In the genomic region with DNA sequence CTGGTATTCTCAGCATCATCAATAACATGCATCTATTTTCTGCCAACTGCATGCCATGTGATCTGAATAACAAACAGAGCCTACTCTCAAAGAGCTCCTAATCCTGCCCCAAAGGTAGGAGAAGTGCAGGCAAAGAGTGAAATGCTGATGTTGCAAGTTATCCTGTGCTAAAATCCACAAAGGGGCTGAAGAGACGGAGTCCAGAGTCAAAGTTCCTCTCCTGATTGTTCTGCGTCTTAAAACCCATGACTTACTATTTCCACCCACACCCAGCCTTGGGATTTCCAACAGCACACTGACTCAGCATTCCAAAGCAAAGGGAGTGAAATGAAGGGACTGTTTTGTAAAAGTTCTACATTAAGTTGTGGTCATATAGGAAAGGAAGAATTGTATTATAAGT, we compare ENCODE assay signal across 11 cellular contexts. TPM values are rescaled to one million over a fixed set of nuclear protein-coding genes. Genes with fewer than 3 reads are reported as not detected.
DNase-seq lines count a peak whose midpoint lies in the region; ATAC-seq, FAIRE-seq and TF ChIP-seq lines count a peak whose summit lies in the region.
"Had no signal": no experiment of that assay in that cellular context is flagged by ENCODE, and none has a peak within 500 bp of the region (broad histone marks: within the 10 kb centered on the region; RNA-seq: fewer than 3 reads in every experiment).

No MANE protein-coding gene starts in this region.

- H3K79me1 ChIP-seq in H9 (ENCODE audit: insufficient read depth, low read depth, low read length, poor library complexity, severe bottlenecking) = no peaks in the 10 kb centered on the region

- H3K9ac ChIP-seq in H9 (ENCODE audit: extremely low read depth, insufficient read length, low read length) (no peak overlapping the region), K562 (ENCODE audit: insufficient read depth in 1 of 2, low read depth in 2 of 2, low read length in 2 of 2) (no peak overlapping the region), smooth muscle cell (ENCODE audit: low read depth) (peak overlapping the region; percentile 36)

- no peak for TF ChIP-seq EP300 in K562 (IDR thresholded peaks at IDR 0.05; ENCODE audit: low read length)

- no peak for TF ChIP-seq CTCF in H9 (conservative IDR thresholded peaks at IDR 0.05)
- TF ChIP-seq CTCF in K562 (IDR thresholded peaks at IDR 0.05 in 2 of 3, conservative IDR thresholded peaks at IDR 0.05 in 1 of 3; ENCODE audit: insufficient read depth in 2 of 3, low read depth in 1 of 3, low read length in 3 of 3) = no peak
- no peak for TF ChIP-seq CTCF in smooth muscle cell (IDR thresholded peaks at IDR 0.05; ENCODE audit: borderline replicate concordance, insufficient read depth, poor library complexity, severe bottlenecking)

- H3K27me3 ChIP-seq in H9 (ENCODE audit: insufficient read depth, low read length) (no peaks in the 10 kb centered on the region), K562 (ENCODE audit: control insufficient read depth in 2 of 2, insufficient read depth in 2 of 2, low read length in 2 of 2) (peaks cover 5 to 7% of the 10 kb centered on the region in 2 experiments; a peak in 4 of 5 replicates), smooth muscle cell (ENCODE audit: low read depth) (no peaks in the 10 kb centered on the region)
- H3K27me3 ChIP-seq: tibial artery had no signal

- peaks cover 11 to 12% of the 10 kb centered on the region in 2 experiments for H3K4me1 Mint-ChIP-seq in H9

- TF ChIP-seq POLR2A in K562 (conservative IDR thresholded peaks at IDR 0.05) = no peak

- H2BK120ac ChIP-seq in H9 (ENCODE audit: low read depth, low read length, poor library complexity, severe bottlenecking) = no peak overlapping the region

- no peak overlapping the region for H4K5ac ChIP-seq in H9 (ENCODE audit: insufficient read length, low read depth, low read length)

- H2AFZ ChIP-seq in H9 (ENCODE audit: low read length) (no peak overlapping the region), K562 (ENCODE audit: low read depth, low read length) (no peak overlapping the region), smooth muscle cell (ENCODE audit: low read depth) (no peak overlapping the region)

- BruUV-seq in K562 (replicated peaks; lab: Mats Ljungman, UMichigan) = no TSS peak

- CTCF ChIA-PET in K562 (lab: Yijun Ruan, JAX; ENCODE audit: low intra/inter-chr PET ratio) = no interaction called here

- H3K27me3 Mint-ChIP-seq in H9 (ENCODE audit: low read depth) = no peaks in the 10 kb centered on the region

- intact Hi-C loops in K562 (cut with micrococcal nuclease) = no loop called here

- no peaks in the 10 kb centered on the region for H3F3A ChIP-seq in smooth muscle cell (ENCODE audit: low read depth)

- no peak overlapping the region for H2BK5ac ChIP-seq in H9 (ENCODE audit: insufficient read length, low read length)

- no peak for FAIRE-seq in K562 (lab: Jason Lieb, UNC)

- H3K9me3 ChIP-seq in H9 (ENCODE audit: control insufficient read depth, low read depth, low read length) (no peaks in the 10 kb centered on the region), K562 (replicated peaks; ENCODE audit: control insufficient read depth, insufficient read depth, low read depth, low read length) (no peaks in the 10 kb centered on the region), smooth muscle cell (replicated peaks; ENCODE audit: low read depth) (no peaks in the 10 kb centered on the region)
- H3K9me3 ChIP-seq: tibial artery had no signal

- H3K4me3 ChIP-seq in K562 (no peak overlapping the region), smooth muscle cell (no peak overlapping the region)
- H3K4me3 ChIP-seq: tibial artery had no signal

- H3K56ac ChIP-seq in H9 (ENCODE audit: insufficient read length, low read depth, low read length) = no peak overlapping the region

- H3K79me2 ChIP-seq in H9 (ENCODE audit: insufficient read depth, low read length) (no peaks in the 10 kb centered on the region), K562 (ENCODE audit: control insufficient read depth, insufficient read depth, low read length) (no peaks in the 10 kb centered on the region), smooth muscle cell (ENCODE audit: low read depth) (no peaks in the 10 kb centered on the region)

- in situ Hi-C loops in K562 (cut with MboI) = no loop called here

- no peak overlapping the region for H3K23ac ChIP-seq in H9 (ENCODE audit: insufficient read length, low read depth, low read length)

- 0 out of 7 replicates have a peak overlapping the region, but pooled peaks of 1 of the 3 experiments have one; percentile 7 for H3K27ac Mint-ChIP-seq in H9

- H2AK5ac ChIP-seq in H9 (ENCODE audit: insufficient read length, low read length) = no peak overlapping the region

- H3T11ph ChIP-seq in H9 (ENCODE audit: low read length) = no peak overlapping the region

- H3K27ac ChIP-seq in H9 (ENCODE audit: insufficient read length, low read depth, low read length) (no peak overlapping the region), K562 (ENCODE audit: extremely low read depth, low read depth, low read length) (no peak overlapping the region), smooth muscle cell (ENCODE audit: low read depth) (peak overlapping the region; percentile 77)
- H3K27ac ChIP-seq: tibial artery had no signal

- POLR2A ChIA-PET in K562 (lab: Yijun Ruan, JAX) = interaction anchor here (0.5 to 0.6 kb wide), 2 partner anchors 350 to 453 kb away, joined by 3 read pairs; no protein-coding TSS in a partner anchor

- no peak overlapping the region for H2BK12ac ChIP-seq in H9 (ENCODE audit: insufficient read length, low read depth, low read length)

- H3K4ac ChIP-seq in H9 (ENCODE audit: low read depth, low read length) = no peak overlapping the region

- no peaks in the 10 kb centered on the region for H3K36me3 Mint-ChIP-seq in H9 (ENCODE audit: insufficient read depth in 1 of 3, low read depth in 3 of 3)

- no peaks in the 10 kb centered on the region; a peak in 1 of 5 replicates for H3K9me3 Mint-ChIP-seq in H9

- DNase-seq in H9 (no peak), K562 (ENCODE audit: extremely low read depth in 1 of 4, low spot score in 3 of 4) (no peak), iris pigment epithelial cell (ENCODE audit: low read depth) (peak; percentile 78), smooth muscle cell (lab: John Stamatoyannopoulos, UW; ENCODE audit: unreplicated experiment) (no peak), NCI-H1092 (lab: John Stamatoyannopoulos, UW) (no peak), NCI-H1436 treated with DMSO at 0.1 percent for 48 hours (lab: John Stamatoyannopoulos, UW) (no peak), Ammon's horn (ENCODE audit: low spot score) (no peak)
- DNase-seq: DND-41, tibial artery had no signal

- TF ChIP-seq RAD21 in K562 (CRISPR knock-in tag; conservative IDR thresholded peaks at IDR 0.05 in 1 of 2, IDR thresholded peaks at IDR 0.05 in 1 of 2) = no peak

- H3K23me2 ChIP-seq in H9 (ENCODE audit: insufficient read length, low read depth, low read length, poor library complexity, severe bottlenecking) = no peaks in the 10 kb centered on the region

- H3K4me3 Mint-ChIP-seq in H9 = no peak overlapping the region

- peak overlapping the region; percentile 7 for H3K18ac ChIP-seq in H9 (ENCODE audit: insufficient read length, low read depth, low read length)

- no peak overlapping the region for H4K8ac ChIP-seq in H9 (replicated peaks; ENCODE audit: insufficient read length, low read depth, low read length)

- peaks cover 6% of the 10 kb centered on the region for H3K4me1 ChIP-seq in H9 (ENCODE audit: insufficient read depth, low read length)
- H3K4me1 ChIP-seq in K562 (replicated peaks in 1 of 2; ENCODE audit: control insufficient read depth in 2 of 2, insufficient read depth in 2 of 2, low read length in 2 of 2) = no peaks in the 10 kb centered on the region
- H3K4me1 ChIP-seq in smooth muscle cell (ENCODE audit: low read depth) = no peaks in the 10 kb centered on the region

- H4K91ac ChIP-seq in H9 (ENCODE audit: insufficient read length, low read depth, low read length) = no peak overlapping the region

- H2BK15ac ChIP-seq in H9 (ENCODE audit: low read depth, low read length) = no peak overlapping the region

- H3K9me1 ChIP-seq in K562 (ENCODE audit: control insufficient read depth, insufficient read depth, low read length) = no peaks in the 10 kb centered on the region

- no peak overlapping the region for H3K4me2 ChIP-seq in H9 (ENCODE audit: insufficient read depth, insufficient read length, low read length)
- no peak overlapping the region for H3K4me2 ChIP-seq in K562 (ENCODE audit: insufficient read depth, low read length)
- H3K4me2 ChIP-seq in smooth muscle cell = peak overlapping the region; percentile 33

- no peak overlapping the region for H3K14ac ChIP-seq in H9 (ENCODE audit: insufficient read depth, low read length)

- no peak overlapping the region for H2BK20ac ChIP-seq in H9 (ENCODE audit: low read depth, low read length, poor library complexity, severe bottlenecking)

- no CpG with 5 or more reads among the region's 2 CpGs for WGBS in H9 (ENCODE audit: extremely low coverage, insufficient read length, low lambda C conversion rate)
- 2% methylated on average over 2 of the region's 2 CpGs for WGBS in K562 (ENCODE audit: insufficient coverage, low coverage, missing lambda C conversion rate)
- WGBS in smooth muscle cell (ENCODE audit: low lambda C conversion rate) = 8% methylated on average over 2 of the region's 2 CpGs

- ATAC-seq in K562 (no peak), HG02610 (IDR thresholded peaks at IDR 0.05; ENCODE audit: unreplicated experiment) (no peak)

- H4K20me1 ChIP-seq in H9 (ENCODE audit: control insufficient read depth, insufficient read depth, insufficient read length) (no peaks in the 10 kb centered on the region), K562 (replicated peaks; ENCODE audit: control insufficient read depth, insufficient read depth, low read length) (no peaks in the 10 kb centered on the region), smooth muscle cell (ENCODE audit: low read depth) (no peaks in the 10 kb centered on the region)

- H3K36me3 ChIP-seq in K562 (ENCODE audit: control insufficient read depth, insufficient read depth, low read length) (no peaks in the 10 kb centered on the region), smooth muscle cell (ENCODE audit: low read depth) (no peaks in the 10 kb centered on the region)
- H3K36me3 ChIP-seq: tibial artery had no signal

RNA-seq across cellular contexts. Expression of gene DAPL1, which starts 13.6 kb away (rescaled TPM):
- total RNA-seq in H9 (2021) (not detected in 2 replicates), K562 (2014; rRNA removed) (not detected in 2 replicates), K562 (2014; rRNA removed; fragmentation: Illumina TruSeq; extraction: Trizol) (not detected in 2 replicates), K562 (2015; rRNA removed; fragmentation: Illumina TruSeq; extraction: Trizol) (not detected in 2 replicates), K562 (2021) (not detected in 2 replicates), smooth muscle cell (not detected in 2 replicates)
- not detected in 2 replicates for total RNA-seq in K562 (2011; cell fraction: chromatin; rRNA removed; ENCODE audit: low replicate concordance)
- total RNA-seq in K562 (2011; cell fraction: nucleolus; rRNA removed) = not detected in 2 replicates
- total RNA-seq in K562 (2011; cell fraction: nucleoplasm; rRNA removed) = not detected in 2 replicates
- polyA plus RNA-seq in K562 (2011; rRNA removed) (not detected in 2 replicates), K562 (2014; fragmentation: Illumina TruSeq; extraction: Trizol) (not detected in 2 replicates), K562 (2014; fragmentation: Nextera tagmentation; extraction: Ambion mirVana) (not detected), K562 (2014; rRNA removed) (not detected in 2 replicates), smooth muscle cell (0.35 TPM in 1 of 2 replicates, not detected in the other)
- not detected in 2 replicates for polyA plus RNA-seq in K562 (2011; cell fraction: cytosol; rRNA removed)
- not detected in 2 replicates for polyA plus RNA-seq in K562 (2011; cell fraction: nucleus; rRNA removed)
- polyA plus RNA-seq in K562 (2012) = not detected in 2 replicates
- not detected in 2 replicates for polyA minus RNA-seq in K562 (2011; rRNA and poly(A)+ RNA removed)
- polyA minus RNA-seq in K562 (2011; cell fraction: cytosol; rRNA and poly(A)+ RNA removed) = not detected in 2 replicates
- polyA minus RNA-seq in K562 (2011; cell fraction: nucleus; rRNA and poly(A)+ RNA removed) = not detected in 2 replicates
- total RNA-seq: dermis microvascular lymphatic vessel endothelial cell had no signal
